7 cellular contexts compared by ENCODE assay signal in the genomic region with DNA sequence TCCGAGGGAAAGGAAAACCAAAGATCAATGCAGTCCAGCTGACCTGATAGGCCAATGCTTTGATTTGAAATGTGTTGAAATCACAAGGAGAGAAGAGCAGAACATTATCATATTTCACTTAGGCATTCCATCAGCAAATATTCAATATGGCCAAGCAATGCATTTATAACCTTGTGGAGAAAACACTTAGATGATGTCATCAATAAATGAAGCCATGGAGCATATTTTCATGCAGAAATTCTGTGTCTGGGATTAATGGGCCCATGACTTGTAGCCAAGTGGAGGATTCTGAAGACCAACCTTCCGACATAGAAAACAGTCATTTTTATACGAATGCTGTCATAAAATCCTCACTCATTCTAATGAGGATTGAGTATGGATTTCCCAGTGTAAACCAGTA.
"Had no signal": no experiment of that assay in that cellular context is flagged by ENCODE, and none has a peak within 500 bp of the region (broad histone marks: within the 10 kb centered on the region; RNA-seq: fewer than 3 reads in every experiment).

No MANE protein-coding gene starts in this region.

- FAIRE-seq: G401.6, GM12878, GM12891, GM18507, GM19239 had no signal

- H3K4me3 ChIP-seq: GM12878 had no signal

- ATAC-seq: GM12878 had no signal

- DNase-seq: GDM1, GF-D8 had no signal
